In the genomic region with DNA sequence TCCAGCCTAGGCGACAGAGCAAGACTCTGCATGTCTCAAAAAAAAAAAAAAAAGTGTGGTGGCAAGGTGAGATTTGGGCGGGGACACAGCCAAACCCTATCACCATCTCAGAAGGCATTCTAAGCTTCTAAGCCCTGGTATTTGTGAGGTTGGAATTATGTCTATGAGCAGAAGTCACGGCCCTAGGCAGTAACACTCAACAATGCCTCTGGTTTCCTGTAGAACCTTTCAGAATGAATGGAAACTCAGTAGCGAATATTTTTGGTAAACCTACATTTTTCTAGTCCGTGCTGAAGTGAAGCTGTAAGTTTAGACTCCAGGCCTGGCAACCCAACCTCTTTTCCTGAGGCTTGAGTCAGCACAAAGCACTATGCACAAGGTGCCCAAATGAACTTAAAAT, we compare ENCODE assay signal across 22 cellular contexts.
DNase-seq lines count a peak whose midpoint lies in the region; ATAC-seq, FAIRE-seq and TF ChIP-seq lines count a peak whose summit lies in the region.
"Had no signal": no experiment of that assay in that cellular context is flagged by ENCODE, and none has a peak within 500 bp of the region (broad histone marks: within the 10 kb centered on the region; RNA-seq: fewer than 3 reads in every experiment).

No MANE protein-coding gene starts in this region.

- H3K36me3 Mint-ChIP-seq in activated naive CD4-positive, alpha-beta T cell treated with anti-CD3 and anti-CD28 coated beads, Interleukin-2, amount 50 U/mL, for 72 hours, result no peaks in the 10 kb centered on the region
- H3K36me3 Mint-ChIP-seq in progenitor cell of endocrine pancreas (ENCODE audit: insufficient read depth), result no peaks in the 10 kb centered on the region
- H3K36me3 Mint-ChIP-seq: activated naive CD4-positive, alpha-beta T cell treated with anti-CD3 and anti-CD28 coated beads, Interleukin-2, amount 50 U/mL, for 24 hours; CD4-positive, CD25-positive, alpha-beta regulatory T cell; mesothelial cell of epicardium had no signal

- H3K9me3 Mint-ChIP-seq in activated naive CD4-positive, alpha-beta T cell treated with anti-CD3 and anti-CD28 coated beads, Interleukin-2, amount 50 U/mL, for 72 hours, result no peaks in the 10 kb centered on the region
- H3K9me3 Mint-ChIP-seq in progenitor cell of endocrine pancreas (ENCODE audit: low read depth), result no peaks in the 10 kb centered on the region
- H3K9me3 Mint-ChIP-seq: activated naive CD4-positive, alpha-beta T cell treated with anti-CD3 and anti-CD28 coated beads, Interleukin-2, amount 50 U/mL, for 24 hours; endodermal cell; mesothelial cell of epicardium; nephron; stimulated activated naive CD8-positive, alpha-beta T cell treated with anti-CD3 and anti-CD28 coated beads, Interleukin-15, amount 100 ng/mL, for 72 hours had no signal

- no peaks in the 10 kb centered on the region for H3K27me3 Mint-ChIP-seq in progenitor cell of endocrine pancreas
- H3K27me3 Mint-ChIP-seq: activated naive CD4-positive, alpha-beta T cell treated with anti-CD3 and anti-CD28 coated beads, Interleukin-2, amount 50 U/mL, for 24 hours; CD4-positive, CD25-positive, alpha-beta regulatory T cell; stimulated activated naive CD8-positive, alpha-beta T cell treated with anti-CD3 and anti-CD28 coated beads, Interleukin-15, amount 100 ng/mL, for 72 hours had no signal

- H3K4me3 Mint-ChIP-seq in progenitor cell of endocrine pancreas (ENCODE audit: low read depth), result no peak overlapping the region
- H3K4me3 Mint-ChIP-seq: activated naive CD4-positive, alpha-beta T cell treated with anti-CD3 and anti-CD28 coated beads, Interleukin-2, amount 50 U/mL, for 24 hours; CD4-positive, CD25-positive, alpha-beta regulatory T cell; endodermal cell; mesothelial cell of epicardium; nephron; stimulated activated naive CD8-positive, alpha-beta T cell treated with anti-CD3 and anti-CD28 coated beads, Interleukin-15, amount 100 ng/mL, for 72 hours had no signal

- H3K36me3 ChIP-seq in bronchial epithelial cell (ENCODE audit: control insufficient read depth, insufficient read depth, low read length), result no peaks in the 10 kb centered on the region
- H3K36me3 ChIP-seq: heart right ventricle, tibial nerve had no signal

- no peak for FAIRE-seq in bronchial epithelial cell (lab: Jason Lieb, UNC)
- FAIRE-seq: colon had no signal

- no peak overlapping the region for H3K27ac Mint-ChIP-seq in activated naive CD4-positive, alpha-beta T cell treated with anti-CD3 and anti-CD28 coated beads, Interleukin-2, amount 50 U/mL, for 72 hours
- H3K27ac Mint-ChIP-seq in progenitor cell of endocrine pancreas, result peak overlapping the region; percentile 37
- H3K27ac Mint-ChIP-seq: activated naive CD4-positive, alpha-beta T cell treated with anti-CD3 and anti-CD28 coated beads, Interleukin-2, amount 50 U/mL, for 24 hours; endodermal cell; mesothelial cell of epicardium; stimulated activated naive CD8-positive, alpha-beta T cell treated with anti-CD3 and anti-CD28 coated beads, Interleukin-15, amount 100 ng/mL, for 72 hours had no signal

- no peaks in the 10 kb centered on the region for H3K27me3 ChIP-seq in bronchial epithelial cell (ENCODE audit: control insufficient read depth, insufficient read depth, low read length)
- H3K27me3 ChIP-seq: heart right ventricle, tibial nerve had no signal

- no peak overlapping the region for H3K4me3 ChIP-seq in bronchial epithelial cell (ENCODE audit: low read depth, low read length)
- H3K4me3 ChIP-seq: heart right ventricle, tibial nerve had no signal

- TF ChIP-seq CTCF in bronchial epithelial cell (IDR thresholded peaks at IDR 0.05; ENCODE audit: insufficient read depth, low read length, severe bottlenecking) (no peak), progenitor cell of endocrine pancreas (IDR thresholded peaks at IDR 0.05; ENCODE audit: unreplicated experiment) (no peak)

- ATAC-seq in activated naive CD4-positive, alpha-beta T cell treated with anti-CD3 and anti-CD28 coated beads, Interleukin-2, amount 50 U/mL, for 72 hours, result peak; percentile 37 to 90
- ATAC-seq in HG03442 (IDR thresholded peaks at IDR 0.05; ENCODE audit: unreplicated experiment) (peak; percentile 60), HG03457 (IDR thresholded peaks at IDR 0.05; ENCODE audit: unreplicated experiment) (no peak), HG02840 (IDR thresholded peaks at IDR 0.05; ENCODE audit: low FRiP score, unreplicated experiment) (no peak)
- ATAC-seq: heart right ventricle; left lobe of liver; Right ventricle myocardium inferior; stimulated activated naive CD8-positive, alpha-beta T cell treated with anti-CD3 and anti-CD28 coated beads, Interleukin-15, amount 100 ng/mL, for 72 hours had no signal

- peaks cover 27% of the 10 kb centered on the region for H3K4me1 Mint-ChIP-seq in progenitor cell of endocrine pancreas (ENCODE audit: low read depth)

- no peak for DNase-seq in activated naive CD4-positive, alpha-beta T cell treated with anti-CD3 and anti-CD28 coated beads, Interleukin-2, amount 50 U/mL, for 72 hours (ENCODE audit: low spot score in 2 of 2)
- no peak for DNase-seq in activated naive CD4-positive, alpha-beta T cell (lab: John Stamatoyannopoulos, UW)
- peak; percentile 55 for DNase-seq in bronchial epithelial cell (ENCODE audit: low read depth)
- no peak for DNase-seq in progenitor cell of endocrine pancreas (ENCODE audit: low spot score, unreplicated experiment)
- no peak for DNase-seq in SKM-1 (lab: John Stamatoyannopoulos, UW; ENCODE audit: unreplicated experiment)
- DNase-seq: activated CD4-positive, alpha-beta T cell treated with anti-CD3 and anti-CD28 coated beads for 4 hours; endodermal cell; heart right ventricle; NCI-H1694; NCI-H2171 treated with DMSO at 0.1 percent for 48 hours; stimulated activated naive CD8-positive, alpha-beta T cell treated with anti-CD3 and anti-CD28 coated beads, Interleukin-15, amount 100 ng/mL, for 72 hours had no signal

Comparison
In these comparisons a context has a peak if more than half of its experiments do, and no peak if none do; other contexts are left out.
1. ATAC-seq: peak in activated naive CD4-positive, alpha-beta T cell treated with anti-CD3 and anti-CD28 coated beads, Interleukin-2, amount 50 U/mL, for 72 hours (2 of 2) and HG03442 (single experiment); none in HG03457 (single experiment) and HG02840 (single experiment).